Comparison of ENCODE assay signal across 26 cellular contexts in genomic region chrY:19354857-19355173, GRCh38.
"Had no signal": no experiment of that assay in that cellular context is flagged by ENCODE, and none has a peak within 500 bp of the region (broad histone marks: within the 10 kb centered on the region; RNA-seq: fewer than 3 reads in every experiment).

No MANE protein-coding gene starts in this region.

- H3K4me1 Mint-ChIP-seq: nephron progenitor cell; neural crest cell; stimulated activated effector memory CD8-positive, alpha-beta T cell treated with anti-CD3 and anti-CD28 coated beads, Interleukin-12 subunit alpha, Interleukin-12 subunit beta, amount 100 ng/mL, for 72 hours had no signal

- H3K4me1 ChIP-seq: pancreas, prostate gland, right lobe of liver, sigmoid colon, stomach, thyroid gland, tibial nerve, upper lobe of left lung, vagina had no signal

- H3K4me3 ChIP-seq: pancreas, prostate gland, right lobe of liver, sigmoid colon, stomach, thoracic aorta, thyroid gland, tibial nerve, upper lobe of left lung, vagina had no signal

- H3K9me3 Mint-ChIP-seq: natural killer cell treated with Interleukin-12 subunit alpha and Interleukin-12 subunit beta and Interleukin-15 and Interleukin-18, amount 100 ng/mL, for 72 hours; nephron progenitor cell; neural crest cell; stimulated activated effector memory CD8-positive, alpha-beta T cell treated with anti-CD3 and anti-CD28 coated beads, Interleukin-12 subunit alpha, Interleukin-12 subunit beta, amount 100 ng/mL, for 72 hours; stimulated activated naive B cell treated with anti-CD40 and anti-IgM and Interleukin-4, amounts not matched to agents 10 μg/mL and 1 μg/mL and 100 μg/mL, for 72 hours; stimulated activated naive CD8-positive, alpha-beta T cell treated with anti-CD3 and anti-CD28 coated beads, Interleukin-15, Interleukin-2, amounts not matched to agents 100 ng/mL and 50 ng/mL, for 24 hours had no signal

- H3K4me3 Mint-ChIP-seq: natural killer cell treated with Interleukin-12 subunit alpha and Interleukin-12 subunit beta and Interleukin-15 and Interleukin-18, amount 100 ng/mL, for 72 hours; nephron progenitor cell; neural crest cell; stimulated activated effector memory CD8-positive, alpha-beta T cell treated with anti-CD3 and anti-CD28 coated beads, Interleukin-12 subunit alpha, Interleukin-12 subunit beta, amount 100 ng/mL, for 72 hours; stimulated activated naive B cell treated with anti-CD40 and anti-IgM and Interleukin-4, amounts not matched to agents 10 μg/mL and 1 μg/mL and 100 μg/mL, for 72 hours; stimulated activated naive CD8-positive, alpha-beta T cell treated with anti-CD3 and anti-CD28 coated beads, Interleukin-15, Interleukin-2, amounts not matched to agents 100 ng/mL and 50 ng/mL, for 24 hours had no signal

- H3K36me3 Mint-ChIP-seq: natural killer cell treated with Interleukin-12 subunit alpha and Interleukin-12 subunit beta and Interleukin-15 and Interleukin-18, amount 100 ng/mL, for 72 hours; stimulated activated effector memory CD8-positive, alpha-beta T cell treated with anti-CD3 and anti-CD28 coated beads, Interleukin-12 subunit alpha, Interleukin-12 subunit beta, amount 100 ng/mL, for 72 hours; stimulated activated naive B cell treated with anti-CD40 and anti-IgM and Interleukin-4, amounts not matched to agents 10 μg/mL and 1 μg/mL and 100 μg/mL, for 72 hours had no signal

- DNase-seq: nephron progenitor cell; nucleus accumbens; pancreas; right cardiac atrium; right lobe of liver; sigmoid colon; small intestine; stimulated activated CD4-positive, alpha-beta T cell treated with anti-CD3 and anti-CD28 coated beads, Interleukin-15, amount 100 ng/mL, for 24 hours; stimulated activated CD4-positive, alpha-beta T cell treated with anti-CD3 and anti-CD28 coated beads, Interleukin-2, amount 100 ng/mL, for 24 hours; stimulated activated CD4-positive, alpha-beta T cell treated with anti-CD3 and anti-CD28 coated beads, Interleukin-2, amount 100 ng/mL, for 48 hours; stimulated activated CD4-positive, alpha-beta T cell treated with anti-CD3 and anti-CD28 coated beads, Interleukin-4, amount 100 ng/mL, for 24 hours; stimulated activated naive B cell treated with anti-CD40 and anti-IgM and Interleukin-4, amounts not matched to agents 10 μg/mL and 1 μg/mL and 100 μg/mL, for 72 hours; stimulated activated naive CD4-positive, alpha-beta T cell treated with Interleukin-2 at 50 U/mL for 16 hours; stomach; thyroid gland; trophoblast cell; upper lobe of left lung had no signal

- ATAC-seq: natural killer cell treated with Interleukin-12 subunit alpha and Interleukin-12 subunit beta and Interleukin-15 and Interleukin-18, amount 100 ng/mL, for 72 hours; pancreas; right cardiac atrium; right lobe of liver; stimulated activated effector memory CD8-positive, alpha-beta T cell treated with anti-CD3 and anti-CD28 coated beads, Interleukin-12 subunit alpha, Interleukin-12 subunit beta, amount 100 ng/mL, for 72 hours; stimulated activated naive B cell treated with anti-CD40 and anti-IgM and Interleukin-4, amounts not matched to agents 10 μg/mL and 1 μg/mL and 100 μg/mL, for 72 hours had no signal

- H3K36me3 ChIP-seq: neutrophil, pancreas, prostate gland, right lobe of liver, sigmoid colon, stomach, thoracic aorta, thyroid gland, tibial nerve, upper lobe of left lung, vagina had no signal

- H3K27ac ChIP-seq: neutrophil, pancreas, prostate gland, right lobe of liver, sigmoid colon, stomach, thoracic aorta, thyroid gland, tibial nerve, upper lobe of left lung, vagina had no signal

- H3K27me3 Mint-ChIP-seq: natural killer cell treated with Interleukin-12 subunit alpha and Interleukin-12 subunit beta and Interleukin-15 and Interleukin-18, amount 100 ng/mL, for 72 hours; stimulated activated naive B cell treated with anti-CD40 and anti-IgM and Interleukin-4, amounts not matched to agents 10 μg/mL and 1 μg/mL and 100 μg/mL, for 72 hours; stimulated activated naive CD8-positive, alpha-beta T cell treated with anti-CD3 and anti-CD28 coated beads, Interleukin-15, Interleukin-2, amounts not matched to agents 100 ng/mL and 50 ng/mL, for 24 hours had no signal

- H3K27me3 ChIP-seq: neutrophil, pancreas, right lobe of liver, sigmoid colon, stomach, thyroid gland, tibial nerve, upper lobe of left lung, vagina had no signal

- H3K27ac Mint-ChIP-seq: natural killer cell treated with Interleukin-12 subunit alpha and Interleukin-12 subunit beta and Interleukin-15 and Interleukin-18, amount 100 ng/mL, for 72 hours; nephron progenitor cell; stimulated activated effector memory CD8-positive, alpha-beta T cell treated with anti-CD3 and anti-CD28 coated beads, Interleukin-12 subunit alpha, Interleukin-12 subunit beta, amount 100 ng/mL, for 72 hours; stimulated activated naive B cell treated with anti-CD40 and anti-IgM and Interleukin-4, amounts not matched to agents 10 μg/mL and 1 μg/mL and 100 μg/mL, for 72 hours; stimulated activated naive CD8-positive, alpha-beta T cell treated with anti-CD3 and anti-CD28 coated beads, Interleukin-15, Interleukin-2, amounts not matched to agents 100 ng/mL and 50 ng/mL, for 24 hours had no signal

- H3K9me3 ChIP-seq: neutrophil, pancreas, prostate gland, right lobe of liver, sigmoid colon, stomach, thoracic aorta, thyroid gland, tibial nerve, upper lobe of left lung, vagina had no signal
